In genomic region chr15:90402230-90402629, GRCh38 we compare ENCODE assay signal across 1 cellular context.
TF ChIP-seq lines count a peak whose summit lies in the region.

No MANE protein-coding gene starts in this region.

TF ChIP-seq in IMR-90, 13 proteins besides CTCF, POLR2A, EP300 and RAD21 (continued from another document):
- TF ChIP-seq MAFK (IDR thresholded peaks at IDR 0.05; ENCODE audit: low read depth, low read length) (no peak), BHLHE40 (IDR thresholded peaks at IDR 0.05; ENCODE audit: low read depth, low read length) (no peak), CHD1 (IDR thresholded peaks at IDR 0.05; ENCODE audit: low read depth, low read length) (no peak), RFX5 (IDR thresholded peaks at IDR 0.05; ENCODE audit: low read depth, low read length) (no peak)
- TF ChIP-seq, protein P1, sequence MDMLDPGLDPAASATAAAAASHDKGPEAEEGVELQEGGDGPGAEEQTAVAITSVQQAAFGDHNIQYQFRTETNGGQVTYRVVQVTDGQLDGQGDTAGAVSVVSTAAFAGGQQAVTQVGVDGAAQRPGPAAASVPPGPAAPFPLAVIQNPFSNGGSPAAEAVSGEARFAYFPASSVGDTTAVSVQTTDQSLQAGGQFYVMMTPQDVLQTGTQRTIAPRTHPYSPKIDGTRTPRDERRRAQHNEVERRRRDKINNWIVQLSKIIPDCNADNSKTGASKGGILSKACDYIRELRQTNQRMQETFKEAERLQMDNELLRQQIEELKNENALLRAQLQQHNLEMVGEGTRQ (IDR thresholded peaks at IDR 0.05; ENCODE audit: low read depth, low read length), result no peak
- TF ChIP-seq, protein P2, sequence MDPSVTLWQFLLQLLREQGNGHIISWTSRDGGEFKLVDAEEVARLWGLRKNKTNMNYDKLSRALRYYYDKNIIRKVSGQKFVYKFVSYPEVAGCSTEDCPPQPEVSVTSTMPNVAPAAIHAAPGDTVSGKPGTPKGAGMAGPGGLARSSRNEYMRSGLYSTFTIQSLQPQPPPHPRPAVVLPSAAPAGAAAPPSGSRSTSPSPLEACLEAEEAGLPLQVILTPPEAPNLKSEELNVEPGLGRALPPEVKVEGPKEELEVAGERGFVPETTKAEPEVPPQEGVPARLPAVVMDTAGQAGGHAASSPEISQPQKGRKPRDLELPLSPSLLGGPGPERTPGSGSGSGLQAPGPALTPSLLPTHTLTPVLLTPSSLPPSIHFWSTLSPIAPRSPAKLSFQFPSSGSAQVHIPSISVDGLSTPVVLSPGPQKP (IDR thresholded peaks at IDR 0.05; ENCODE audit: borderline replicate concordance, low read depth, low read length), result no peak
